ENCODE assay signal across 8 cellular contexts in the genomic region with DNA sequence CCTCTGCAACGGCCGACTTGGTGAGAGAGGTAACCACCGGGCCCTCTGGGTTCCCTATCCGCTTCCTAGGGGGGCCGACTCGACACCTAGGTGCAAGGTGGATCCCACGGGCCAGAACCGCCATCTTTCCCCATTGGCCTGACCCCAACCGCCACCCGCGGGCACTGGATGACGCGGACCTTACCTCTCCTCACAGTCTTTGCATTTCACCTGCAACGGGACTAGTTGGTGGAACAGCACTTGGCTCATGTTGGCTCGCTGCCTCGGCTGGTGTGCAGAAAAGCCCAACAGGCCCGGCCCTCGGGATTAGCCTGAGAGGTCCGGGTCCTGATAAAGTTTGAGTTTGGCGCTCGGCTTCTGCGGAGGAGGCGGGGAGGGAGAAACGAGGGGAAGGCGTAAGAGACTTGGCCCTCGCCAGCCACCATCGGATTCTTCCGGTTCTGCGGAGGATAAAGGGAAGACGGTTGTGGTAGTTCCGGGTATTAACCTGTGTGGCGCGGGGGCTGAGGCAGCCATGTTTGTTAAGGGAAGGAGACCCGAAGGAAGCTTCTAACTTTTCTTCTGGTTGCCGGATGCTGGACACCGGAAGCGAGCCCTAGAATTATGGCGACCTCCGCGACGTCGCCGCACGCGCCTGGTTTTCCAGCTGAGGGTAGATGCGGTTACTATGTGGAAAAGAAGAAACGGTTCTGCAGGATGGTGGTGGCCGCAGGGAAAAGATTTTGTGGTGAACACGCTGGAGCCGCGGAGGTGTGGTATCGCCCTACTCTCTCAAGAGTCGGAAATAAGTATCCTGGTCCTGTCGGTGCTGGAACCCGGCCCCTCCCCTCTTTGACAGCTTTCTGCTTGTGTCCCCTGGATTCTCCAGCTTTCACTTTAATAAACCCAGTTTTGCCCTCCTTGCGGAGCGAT. TPM values are rescaled to one million over a fixed set of nuclear protein-coding genes. Genes with fewer than 3 reads are reported as not detected.
DNase-seq lines count a peak whose midpoint lies in the region; ATAC-seq, FAIRE-seq and TF ChIP-seq lines count a peak whose summit lies in the region.

Gene SASS6 (minus strand): TSS at position 365 of the 912 bp plus-strand sequence. CDS start 116 bp downstream, at position 249.
A gene with protein sequence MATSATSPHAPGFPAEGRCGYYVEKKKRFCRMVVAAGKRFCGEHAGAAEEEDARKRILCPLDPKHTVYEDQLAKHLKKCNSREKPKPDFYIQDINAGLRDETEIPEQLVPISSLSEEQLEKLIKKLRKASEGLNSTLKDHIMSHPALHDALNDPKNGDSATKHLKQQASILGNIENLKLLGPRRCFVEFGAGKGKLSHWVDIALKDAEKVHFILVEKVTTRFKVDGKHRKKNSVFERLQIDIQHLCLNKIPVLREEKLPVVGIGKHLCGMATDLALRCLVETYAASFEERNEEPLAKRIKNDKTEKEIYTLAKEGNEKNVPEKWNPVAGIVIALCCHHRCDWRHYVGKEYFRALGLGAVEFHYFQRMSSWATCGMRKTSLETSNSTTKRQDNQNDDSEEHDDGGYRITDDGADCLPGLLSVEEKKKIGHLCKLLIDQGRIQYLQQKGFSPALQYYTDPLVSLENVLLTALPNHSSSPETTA (plus strand): TSS at position 598 of the 912 bp plus-strand sequence. CDS start 6 bp downstream, at position 604.

- POLR2A ChIA-PET in HepG2 (lab: Yijun Ruan, JAX): interaction anchor here (0.6 to 1.2 kb wide), 6 partner anchors 11 to 366 kb away, joined by 3 to 10 read pairs (median 4); partner anchors contain the start of genes DBT, FRRS1, RTCA and SLC35A3

- FAIRE-seq in HepG2 (lab: Jason Lieb, UNC): peak; percentile 72

- no peaks in the 10 kb centered on the region for H4K20me1 ChIP-seq in HepG2 (ENCODE audit: insufficient read depth, low read length)

- TF ChIP-seq EP300 in HepG2 (IDR thresholded peaks at IDR 0.05; ENCODE audit: low read depth in 2 of 2, low read length in 2 of 2) (peak in 1 of 2 experiments; percentile 42; a peak in 1 of 4 replicates), HepG2 (CRISPR knock-in tag; IDR thresholded peaks at IDR 0.05; ENCODE audit: borderline replicate concordance) (0 out of 2 replicates have a peak, but pooled peaks have one; percentile 22)

- peak within 1 kb of the TSS; percentile 82 to 97 (median 95) for H3K4me3 ChIP-seq in HepG2 (replicated peaks in 1 of 3; ENCODE audit: insufficient read depth in 1 of 3, low read depth in 2 of 3, low read length in 3 of 3)

- intact Hi-C loops in HepG2 (cut with micrococcal nuclease; ENCODE audit: unreplicated experiment): loop anchor here (2.0 to 10.0 kb wide), 5 partner anchors 94 to 324 kb away; partner anchors contain the start of genes CDC14A, RTCA and SLC35A3

- H3K27me3 ChIP-seq in HepG2 (ENCODE audit: control insufficient read depth in 1 of 2, insufficient read depth in 2 of 2, low read length in 2 of 2): no peaks in the 10 kb centered on the region

- peaks cover 40% of the 10 kb centered on the region for H3K4me1 ChIP-seq in HepG2 (ENCODE audit: insufficient read depth, low read length)

- H3K9ac ChIP-seq in HepG2 (ENCODE audit: insufficient read depth, low read depth, low read length): peak within 1 kb of the TSS; percentile 81

- H3K9me3 ChIP-seq in HepG2 (ENCODE audit: low read length): no peaks in the 10 kb centered on the region

- no peak for TF ChIP-seq RAD21 in HepG2 (CRISPR knock-in tag; IDR thresholded peaks at IDR 0.05)

- DNase-seq in NCI-H774 (lab: John Stamatoyannopoulos, UW): peak; percentile 96
- peak; percentile 92 to 94 for DNase-seq in activated CD4-positive, alpha-beta T cell treated with anti-CD3 and anti-CD28 coated beads, Interleukin-2, amount 50 U/mL, for 4 hours
- DNase-seq in dermis blood vessel endothelial cell: peak; percentile 99
- DNase-seq in HepG2 (ENCODE audit: low spot score): peak; percentile 97
- peak; percentile 92 for DNase-seq in stimulated activated CD4-positive, alpha-beta T cell treated with anti-CD3 and anti-CD28 coated beads, Interleukin-4, amount 100 ng/mL, for 1 hour

- CTCF ChIA-PET in HepG2 (lab: Yijun Ruan, JAX; ENCODE audit: low intra/inter-chr PET ratio, low total read pairs): no interaction called here

- H3K36me3 ChIP-seq in HepG2 (replicated peaks in 1 of 2; ENCODE audit: control insufficient read depth in 1 of 2, insufficient read depth in 2 of 2, low read length in 2 of 2): peaks cover 6 to 11% of the 10 kb centered on the region in 2 experiments; a peak in 4 of 5 replicates

- in situ Hi-C loops in HepG2 (cut with HindIII; ENCODE audit: extremely low pct_ligation_motif_present, low pct_unique_long_range_greater_than_20kb): no loop called here

- no TSS peak for BruUV-seq in HepG2 (replicated peaks; lab: Mats Ljungman, UMichigan)

- peak within 1 kb of the TSS; percentile 80 for H3K4me2 ChIP-seq in HepG2 (ENCODE audit: low read depth, low read length)

- under 1% methylated on average over 47 of the region's 57 CpGs for WGBS in HepG2 (ENCODE audit: low lambda C conversion rate)

- ATAC-seq in GM19395 (IDR thresholded peaks at IDR 0.05; ENCODE audit: unreplicated experiment): peak; percentile 90
- peak; percentile 84 for ATAC-seq in HG03565 (IDR thresholded peaks at IDR 0.05; ENCODE audit: unreplicated experiment)
- ATAC-seq in HepG2: peak; percentile 94

- H3K79me2 ChIP-seq in HepG2 (ENCODE audit: insufficient read depth, low read length): peaks cover 62% of the 10 kb centered on the region

- H2AFZ ChIP-seq in HepG2 (ENCODE audit: low read length): peak within 1 kb of the TSS; percentile 67

- TF ChIP-seq CTCF in C4-2B (conservative IDR thresholded peaks at IDR 0.05) (no peak), HepG2 (CRISPR knock-in tag; IDR thresholded peaks at IDR 0.05) (0 out of 2 replicates have a peak, but pooled peaks have one; percentile 1)

- H3K27ac ChIP-seq in C4-2B (peak within 1 kb of the TSS; percentile 86), HepG2 (ENCODE audit: extremely low read length, insufficient read depth, low read length) (peak within 1 kb of the TSS; percentile 87)

- peak in 1 of 2 experiments; percentile 62; a peak in 2 of 4 replicates for TF ChIP-seq POLR2A in HepG2 (IDR thresholded peaks at IDR 0.05; ENCODE audit: insufficient read depth in 1 of 2, low read depth in 2 of 2, low read length in 2 of 2)

RNA-seq across cellular contexts. Expression of gene SASS6, which starts in this region (rescaled TPM):
- total RNA-seq in dermis blood vessel endothelial cell (3.2 and 5.9 TPM in 2 replicates), HepG2 (2016; rRNA removed; fragmentation: Illumina TruSeq; extraction: Trizol) (10.7 and 18.0 TPM in 2 replicates)
- 1.6 and 1.8 TPM in 2 replicates for total RNA-seq in HepG2 (2016; cell fraction: cytosol; rRNA removed; fragmentation: Illumina TruSeq; extraction: Trizol; ENCODE audit: low read depth)
- 10.9 and 17.6 TPM in 2 replicates for total RNA-seq in HepG2 (2016; cell fraction: insoluble cytoplasmic fraction; rRNA removed; fragmentation: Illumina TruSeq; extraction: Trizol)
- total RNA-seq in HepG2 (2016; cell fraction: membrane; rRNA removed; fragmentation: Illumina TruSeq; extraction: Trizol): 4.0 and 4.5 TPM in 2 replicates
- total RNA-seq in HepG2 (2016; cell fraction: nucleus; rRNA removed; fragmentation: Illumina TruSeq; extraction: Trizol): 15.0 and 16.2 TPM in 2 replicates
- polyA plus RNA-seq in HepG2 (2011; rRNA removed): 1.4 and 2.3 TPM in 2 replicates
- 0.48 and 0.72 TPM in 2 replicates for polyA plus RNA-seq in HepG2 (2011; cell fraction: cytosol; rRNA removed)
- polyA plus RNA-seq in HepG2 (2011; cell fraction: nucleus; rRNA removed): 2.1 and 2.5 TPM in 2 replicates
- polyA plus RNA-seq in HepG2 (2012): 4.0 and 6.9 TPM in 2 replicates
- 0.26 and 0.27 TPM in 2 replicates for polyA plus RNA-seq in HepG2 (2016; cell fraction: cytosol; fragmentation: Illumina TruSeq; extraction: Trizol; ENCODE audit: low read depth)
- 14.8 and 15.6 TPM in 2 replicates for polyA plus RNA-seq in HepG2 (2016; cell fraction: insoluble cytoplasmic fraction; fragmentation: Illumina TruSeq; extraction: Trizol; ENCODE audit: low read depth)
- 1.1 and 1.4 TPM in 2 replicates for polyA plus RNA-seq in HepG2 (2016; cell fraction: membrane; fragmentation: Illumina TruSeq; extraction: Trizol; ENCODE audit: low read depth)
- 23.3 and 25.3 TPM in 2 replicates for polyA plus RNA-seq in HepG2 (2016; cell fraction: nucleus; fragmentation: Illumina TruSeq; extraction: Trizol; ENCODE audit: insufficient read depth, low read depth)
- polyA minus RNA-seq in HepG2 (2011; rRNA and poly(A)+ RNA removed; ENCODE audit: low replicate concordance): 1.5 and 4.4 TPM in 2 replicates
- 1.3 and 2.4 TPM in 2 replicates for polyA minus RNA-seq in HepG2 (2011; cell fraction: cytosol; rRNA and poly(A)+ RNA removed)
- 6.5 and 7.0 TPM in 2 replicates for polyA minus RNA-seq in HepG2 (2011; cell fraction: nucleus; rRNA and poly(A)+ RNA removed)

RNA-seq across cellular contexts. Expression of the second gene that starts in this region (rescaled TPM):
- total RNA-seq in dermis blood vessel endothelial cell: 8.0 and 12.7 TPM in 2 replicates
- total RNA-seq in HepG2 (2016; rRNA removed; fragmentation: Illumina TruSeq; extraction: Trizol): 12.4 and 15.6 TPM in 2 replicates
- total RNA-seq in HepG2 (2016; cell fraction: cytosol; rRNA removed; fragmentation: Illumina TruSeq; extraction: Trizol; ENCODE audit: low read depth): 1.3 and 1.5 TPM in 2 replicates
- 12.8 and 17.2 TPM in 2 replicates for total RNA-seq in HepG2 (2016; cell fraction: insoluble cytoplasmic fraction; rRNA removed; fragmentation: Illumina TruSeq; extraction: Trizol)
- 2.2 and 3.6 TPM in 2 replicates for total RNA-seq in HepG2 (2016; cell fraction: membrane; rRNA removed; fragmentation: Illumina TruSeq; extraction: Trizol)
- 23.2 and 26.0 TPM in 2 replicates for total RNA-seq in HepG2 (2016; cell fraction: nucleus; rRNA removed; fragmentation: Illumina TruSeq; extraction: Trizol)
- polyA plus RNA-seq in HepG2 (2011; rRNA removed): 9.3 and 10.0 TPM in 2 replicates
- polyA plus RNA-seq in HepG2 (2011; cell fraction: cytosol; rRNA removed): 1.4 and 2.1 TPM in 2 replicates
- 12.4 and 19.0 TPM in 2 replicates for polyA plus RNA-seq in HepG2 (2011; cell fraction: nucleus; rRNA removed)
- polyA plus RNA-seq in HepG2 (2012): 9.4 and 9.9 TPM in 2 replicates
- polyA plus RNA-seq in HepG2 (2016; cell fraction: cytosol; fragmentation: Illumina TruSeq; extraction: Trizol; ENCODE audit: low read depth): 0.52 and 0.58 TPM in 2 replicates
- 13.6 and 15.3 TPM in 2 replicates for polyA plus RNA-seq in HepG2 (2016; cell fraction: insoluble cytoplasmic fraction; fragmentation: Illumina TruSeq; extraction: Trizol; ENCODE audit: low read depth)
- 1.7 and 3.0 TPM in 2 replicates for polyA plus RNA-seq in HepG2 (2016; cell fraction: membrane; fragmentation: Illumina TruSeq; extraction: Trizol; ENCODE audit: low read depth)
- 30.9 and 31.7 TPM in 2 replicates for polyA plus RNA-seq in HepG2 (2016; cell fraction: nucleus; fragmentation: Illumina TruSeq; extraction: Trizol; ENCODE audit: insufficient read depth, low read depth)
- polyA minus RNA-seq in HepG2 (2011; rRNA and poly(A)+ RNA removed; ENCODE audit: low replicate concordance): 1.7 and 3.2 TPM in 2 replicates
- polyA minus RNA-seq in HepG2 (2011; cell fraction: cytosol; rRNA and poly(A)+ RNA removed): 3.6 TPM in 2 replicates
- polyA minus RNA-seq in HepG2 (2011; cell fraction: nucleus; rRNA and poly(A)+ RNA removed): 43.8 and 51.6 TPM in 2 replicates

Comparison
In these comparisons a context has a peak if more than half of its experiments do, and no peak if none do; other contexts are left out.
1. Peak in every context shown above with its lines: DNase-seq, ATAC-seq, H3K4me3 ChIP-seq and H3K27ac ChIP-seq.